ENCODE assay signal across 3 cellular contexts in the genomic region with DNA sequence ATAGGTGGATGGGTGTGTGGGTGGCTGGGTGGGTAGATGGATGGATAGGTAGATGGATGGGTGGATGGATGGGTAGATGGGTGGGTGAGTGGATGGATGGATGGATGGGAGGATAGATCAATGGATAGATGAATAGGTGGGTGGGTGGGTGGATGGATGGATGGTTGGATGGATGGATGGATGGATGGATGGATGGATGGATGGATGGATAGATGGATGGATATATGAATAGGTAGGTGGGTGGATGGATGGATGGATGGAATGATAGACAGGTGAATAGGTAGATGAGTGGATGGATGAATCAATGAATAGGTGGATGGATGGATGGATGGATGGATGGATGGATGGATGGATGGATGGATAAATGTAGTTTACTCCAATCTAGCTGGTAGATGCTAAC.
TF ChIP-seq lines count a peak whose summit lies in the region.

No MANE protein-coding gene starts in this region.

TF ChIP-seq in HEK293, 187 proteins besides CTCF, POLR2A, EP300 and RAD21 (continues in another document):
- TF ChIP-seq ZNF391 (tag by site-specific recombination; IDR thresholded peaks at IDR 0.05; ENCODE audit: borderline replicate concordance, low read depth): no peak
- TF ChIP-seq BCL11B (tag by site-specific recombination; IDR thresholded peaks at IDR 0.05; ENCODE audit: low read depth): no peak
- no peak for TF ChIP-seq MZF1 (tag by site-specific recombination; IDR thresholded peaks at IDR 0.05; ENCODE audit: borderline replicate concordance)
- no peak for TF ChIP-seq ZNF223 (tag by site-specific recombination; IDR thresholded peaks at IDR 0.05)
- no peak for TF ChIP-seq ZNF37A (tag by site-specific recombination; IDR thresholded peaks at IDR 0.05)
- no peak for TF ChIP-seq ZBTB20 (tag by site-specific recombination; IDR thresholded peaks at IDR 0.05)
- TF ChIP-seq ZNF791 (tag by site-specific recombination; IDR thresholded peaks at IDR 0.05): no peak
- TF ChIP-seq ZNF266 (tag by site-specific recombination; IDR thresholded peaks at IDR 0.05; ENCODE audit: low read depth): no peak
- TF ChIP-seq, protein P1, sequence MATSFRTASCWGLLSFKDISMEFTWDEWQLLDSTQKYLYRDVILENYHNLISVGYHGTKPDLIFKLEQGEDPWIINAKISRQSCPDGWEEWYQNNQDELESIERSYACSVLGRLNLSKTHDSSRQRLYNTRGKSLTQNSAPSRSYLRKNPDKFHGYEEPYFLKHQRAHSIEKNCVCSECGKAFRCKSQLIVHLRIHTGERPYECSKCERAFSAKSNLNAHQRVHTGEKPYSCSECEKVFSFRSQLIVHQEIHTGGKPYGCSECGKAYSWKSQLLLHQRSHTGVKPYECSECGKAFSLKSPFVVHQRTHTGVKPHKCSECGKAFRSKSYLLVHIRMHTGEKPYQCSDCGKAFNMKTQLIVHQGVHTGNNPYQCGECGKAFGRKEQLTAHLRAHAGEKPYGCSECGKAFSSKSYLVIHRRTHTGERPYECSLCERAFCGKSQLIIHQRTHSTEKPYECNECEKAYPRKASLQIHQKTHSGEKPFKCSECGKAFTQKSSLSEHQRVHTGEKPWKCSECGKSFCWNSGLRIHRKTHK (tag by site-specific recombination; IDR thresholded peaks at IDR 0.05): no peak
- no peak for TF ChIP-seq ZSCAN30 (tag by site-specific recombination; IDR thresholded peaks at IDR 0.05)
- TF ChIP-seq, protein P2, sequence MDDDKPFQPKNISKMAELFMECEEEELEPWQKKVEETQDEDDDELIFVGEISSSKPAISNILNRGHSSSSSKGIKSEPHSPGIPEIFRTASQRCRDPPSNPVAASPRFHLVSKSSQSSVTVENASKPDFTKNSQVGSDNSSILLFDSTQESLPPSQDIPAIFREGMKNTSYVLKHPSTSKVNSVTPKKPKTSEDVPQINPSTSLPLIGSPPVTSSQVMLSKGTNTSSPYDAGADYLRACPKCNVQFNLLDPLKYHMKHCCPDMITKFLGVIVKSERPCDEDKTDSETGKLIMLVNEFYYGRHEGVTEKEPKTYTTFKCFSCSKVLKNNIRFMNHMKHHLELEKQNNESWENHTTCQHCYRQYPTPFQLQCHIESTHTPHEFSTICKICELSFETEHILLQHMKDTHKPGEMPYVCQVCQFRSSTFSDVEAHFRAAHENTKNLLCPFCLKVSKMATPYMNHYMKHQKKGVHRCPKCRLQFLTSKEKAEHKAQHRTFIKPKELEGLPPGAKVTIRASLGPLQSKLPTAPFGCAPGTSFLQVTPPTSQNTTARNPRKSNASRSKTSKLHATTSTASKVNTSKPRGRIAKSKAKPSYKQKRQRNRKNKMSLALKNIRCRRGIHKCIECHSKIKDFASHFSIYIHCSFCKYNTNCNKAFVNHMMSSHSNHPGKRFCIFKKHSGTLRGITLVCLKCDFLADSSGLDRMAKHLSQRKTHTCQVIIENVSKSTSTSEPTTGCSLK (tag by site-specific recombination; IDR thresholded peaks at IDR 0.05): no peak
- TF ChIP-seq, protein P3, sequence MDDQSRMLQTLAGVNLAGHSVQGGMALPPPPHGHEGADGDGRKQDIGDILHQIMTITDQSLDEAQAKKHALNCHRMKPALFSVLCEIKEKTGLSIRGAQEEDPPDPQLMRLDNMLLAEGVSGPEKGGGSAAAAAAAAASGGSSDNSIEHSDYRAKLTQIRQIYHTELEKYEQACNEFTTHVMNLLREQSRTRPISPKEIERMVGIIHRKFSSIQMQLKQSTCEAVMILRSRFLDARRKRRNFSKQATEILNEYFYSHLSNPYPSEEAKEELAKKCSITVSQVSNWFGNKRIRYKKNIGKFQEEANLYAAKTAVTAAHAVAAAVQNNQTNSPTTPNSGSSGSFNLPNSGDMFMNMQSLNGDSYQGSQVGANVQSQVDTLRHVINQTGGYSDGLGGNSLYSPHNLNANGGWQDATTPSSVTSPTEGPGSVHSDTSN (CRISPR knock-in tag; IDR thresholded peaks at IDR 0.05): no peak
- TF ChIP-seq ZNF707 (tag by site-specific recombination; IDR thresholded peaks at IDR 0.05): no peak
- TF ChIP-seq ZNF221 (tag by site-specific recombination; IDR thresholded peaks at IDR 0.05; ENCODE audit: borderline replicate concordance): no peak
- TF ChIP-seq EGR2 (tag by site-specific recombination; IDR thresholded peaks at IDR 0.05; ENCODE audit: low read depth): peak; percentile 86

TF ChIP-seq in IMR-90, 13 proteins besides CTCF, POLR2A, EP300 and RAD21:
- no peak for TF ChIP-seq MAFK (IDR thresholded peaks at IDR 0.05; ENCODE audit: low read depth, low read length)
- TF ChIP-seq CEBPB (IDR thresholded peaks at IDR 0.05; ENCODE audit: low read depth, low read length): no peak
- no peak for TF ChIP-seq NFE2L2 (IDR thresholded peaks at IDR 0.05; ENCODE audit: low read depth, low read length)
- no peak for TF ChIP-seq RFX5 (IDR thresholded peaks at IDR 0.05; ENCODE audit: low read depth, low read length)
- TF ChIP-seq MXI1 (IDR thresholded peaks at IDR 0.05; ENCODE audit: borderline replicate concordance, low read depth, low read length): no peak
- no peak for TF ChIP-seq SMC3 (IDR thresholded peaks at IDR 0.05; ENCODE audit: low read depth, low read length)
- TF ChIP-seq, protein P4, sequence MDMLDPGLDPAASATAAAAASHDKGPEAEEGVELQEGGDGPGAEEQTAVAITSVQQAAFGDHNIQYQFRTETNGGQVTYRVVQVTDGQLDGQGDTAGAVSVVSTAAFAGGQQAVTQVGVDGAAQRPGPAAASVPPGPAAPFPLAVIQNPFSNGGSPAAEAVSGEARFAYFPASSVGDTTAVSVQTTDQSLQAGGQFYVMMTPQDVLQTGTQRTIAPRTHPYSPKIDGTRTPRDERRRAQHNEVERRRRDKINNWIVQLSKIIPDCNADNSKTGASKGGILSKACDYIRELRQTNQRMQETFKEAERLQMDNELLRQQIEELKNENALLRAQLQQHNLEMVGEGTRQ (IDR thresholded peaks at IDR 0.05; ENCODE audit: low read depth, low read length): no peak
- no peak for TF ChIP-seq FOS (IDR thresholded peaks at IDR 0.05; ENCODE audit: low read depth, low read length)
- TF ChIP-seq, protein P5, sequence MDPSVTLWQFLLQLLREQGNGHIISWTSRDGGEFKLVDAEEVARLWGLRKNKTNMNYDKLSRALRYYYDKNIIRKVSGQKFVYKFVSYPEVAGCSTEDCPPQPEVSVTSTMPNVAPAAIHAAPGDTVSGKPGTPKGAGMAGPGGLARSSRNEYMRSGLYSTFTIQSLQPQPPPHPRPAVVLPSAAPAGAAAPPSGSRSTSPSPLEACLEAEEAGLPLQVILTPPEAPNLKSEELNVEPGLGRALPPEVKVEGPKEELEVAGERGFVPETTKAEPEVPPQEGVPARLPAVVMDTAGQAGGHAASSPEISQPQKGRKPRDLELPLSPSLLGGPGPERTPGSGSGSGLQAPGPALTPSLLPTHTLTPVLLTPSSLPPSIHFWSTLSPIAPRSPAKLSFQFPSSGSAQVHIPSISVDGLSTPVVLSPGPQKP (IDR thresholded peaks at IDR 0.05; ENCODE audit: borderline replicate concordance, low read depth, low read length): no peak
- no peak for TF ChIP-seq MAZ (IDR thresholded peaks at IDR 0.05; ENCODE audit: borderline replicate concordance, low read depth, low read length)
- no peak for TF ChIP-seq CHD1 (IDR thresholded peaks at IDR 0.05; ENCODE audit: low read depth, low read length)
- no peak for TF ChIP-seq BHLHE40 (IDR thresholded peaks at IDR 0.05; ENCODE audit: low read depth, low read length)
TF ChIP-seq in IMR-90: peak in this region for 0.

TF ChIP-seq in H1, 55 proteins besides CTCF, POLR2A, EP300 and RAD21:
- no peak for TF ChIP-seq CEBPB (IDR thresholded peaks at IDR 0.05; ENCODE audit: low read depth, low read length)
- TF ChIP-seq TEAD4 (IDR thresholded peaks at IDR 0.05; ENCODE audit: low read depth, low read length): no peak
- no peak for TF ChIP-seq SAP30 (IDR thresholded peaks at IDR 0.05; ENCODE audit: insufficient read depth, insufficient replicate concordance, low read length)
TF ChIP-seq in H1: peak in this region for 0.
